Comparison of ENCODE assay signal across 1 cellular context in genomic region chr11:19779740-19780139, GRCh38.
TF ChIP-seq lines count a peak whose summit lies in the region.

No MANE protein-coding gene starts in this region.

TF ChIP-seq in WTC11, 78 proteins besides CTCF, POLR2A, EP300 and RAD21 (continued from another document):
- TF ChIP-seq PREB (CRISPR knock-in tag; IDR thresholded peaks at IDR 0.05; ENCODE audit: borderline replicate concordance) (no peak), ELF4 (CRISPR knock-in tag; IDR thresholded peaks at IDR 0.05; ENCODE audit: low read depth) (no peak)
